11 cellular contexts compared by ENCODE assay signal in the genomic region with DNA sequence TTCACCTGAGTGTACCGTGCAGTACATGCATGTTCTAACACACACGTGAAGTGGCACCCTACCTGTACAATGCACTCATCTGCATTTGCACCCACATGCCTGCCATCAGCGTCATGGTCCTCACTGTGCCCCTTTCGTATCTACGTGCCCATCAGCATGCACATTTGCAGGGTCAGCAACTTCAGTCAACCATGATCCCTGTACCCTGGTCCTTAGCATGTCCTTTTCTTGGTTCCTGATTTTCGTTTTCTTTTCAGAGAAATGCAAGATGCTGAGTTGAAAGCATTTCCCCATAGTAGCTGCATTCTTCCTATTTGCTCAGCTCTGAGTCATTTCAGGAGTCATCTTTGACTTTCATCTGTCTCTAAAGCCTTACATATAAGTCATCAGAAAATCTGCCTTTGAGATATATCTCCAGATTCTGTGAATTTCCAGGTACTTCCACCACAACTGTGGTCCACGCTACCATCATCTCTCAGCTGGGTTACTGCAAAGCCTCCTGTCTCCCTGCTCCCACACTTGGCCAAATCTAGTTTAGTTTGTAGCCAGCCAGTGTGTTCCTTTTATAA. TPM values are rescaled to one million over a fixed set of nuclear protein-coding genes. Genes with fewer than 3 reads are reported as not detected.
DNase-seq lines count a peak whose midpoint lies in the region; ATAC-seq and TF ChIP-seq lines count a peak whose summit lies in the region.
"Had no signal": no experiment of that assay in that cellular context is flagged by ENCODE, and none has a peak within 500 bp of the region (broad histone marks: within the 10 kb centered on the region; RNA-seq: fewer than 3 reads in every experiment).

No MANE protein-coding gene starts in this region.

- H3K14ac ChIP-seq in mesenchymal stem cell (ENCODE audit: low read length in 2 of 2): no peak overlapping the region

- no peak overlapping the region for H2AFZ ChIP-seq in mesenchymal stem cell (ENCODE audit: low read depth, low read length)

- in situ Hi-C loops in KBM-7 (cut with MboI; ENCODE audit: low pct_unique_long_range_greater_than_20kb, low sequenced_read_pairs): no loop called here

- TF ChIP-seq CTCF in RWPE1 (conservative IDR thresholded peaks at IDR 0.05; ENCODE audit: low read depth): no peak

- H3K4ac ChIP-seq in mesenchymal stem cell (ENCODE audit: low read depth in 1 of 2, low read length in 2 of 2): no peak overlapping the region

- 90% methylated on average over 7 of the region's 7 CpGs for WGBS in mesenchymal stem cell

- peak overlapping the region in 1 of 2 experiments; percentile 25 for H3K18ac ChIP-seq in mesenchymal stem cell (ENCODE audit: low read depth in 1 of 2, low read length in 2 of 2)

- H3K36me3 ChIP-seq in mesenchymal stem cell (ENCODE audit: control insufficient read depth in 1 of 2, insufficient read depth in 2 of 2, low read depth in 1 of 2, low read length in 2 of 2): no peaks in the 10 kb centered on the region
- H3K36me3 ChIP-seq: thoracic aorta had no signal

- peaks cover 2% of the 10 kb centered on the region for H3K4me1 ChIP-seq in mesenchymal stem cell (ENCODE audit: control insufficient read depth, insufficient read depth, low read depth, low read length)

- H3K79me1 ChIP-seq in mesenchymal stem cell (replicated peaks; ENCODE audit: low read length, poor library complexity, severe bottlenecking): no peaks in the 10 kb centered on the region

- peak; percentile 88 for ATAC-seq in HG02840 (IDR thresholded peaks at IDR 0.05; ENCODE audit: low FRiP score, unreplicated experiment)

- H2BK5ac ChIP-seq in mesenchymal stem cell (ENCODE audit: low read depth, low read length, poor library complexity, severe bottlenecking): no peak overlapping the region

- no peak overlapping the region for H2BK15ac ChIP-seq in mesenchymal stem cell (ENCODE audit: low read depth, poor library complexity, severe bottlenecking)

- DNase-seq in NOMO-1 treated with DMSO at 0.1 percent for 48 hours (lab: John Stamatoyannopoulos, UW; ENCODE audit: unreplicated experiment) (peak; percentile 27), NOMO-1 treated with dmso at 0.1 percent for 144 hours (lab: John Stamatoyannopoulos, UW; ENCODE audit: unreplicated experiment) (no peak), RWPE1 (ENCODE audit: low spot score) (peak; percentile 84), mesenchymal stem cell (peak; percentile 61), KBM-7 (no peak), NCI-H69 (lab: John Stamatoyannopoulos, UW) (no peak), NCI-H187 treated with DMSO at 0.1 percent for 48 hours (lab: John Stamatoyannopoulos, UW) (no peak)

- POLR2A ChIA-PET in RWPE1 (lab: Yijun Ruan, JAX; ENCODE audit: low non-redundant PET): no interaction called here

- H3K23ac ChIP-seq in mesenchymal stem cell (ENCODE audit: low read length in 2 of 2): no peak overlapping the region

- H2AK5ac ChIP-seq in mesenchymal stem cell (ENCODE audit: low read length, severe bottlenecking): no peak overlapping the region

- no peak overlapping the region for H2BK12ac ChIP-seq in mesenchymal stem cell (ENCODE audit: low read length in 2 of 2)

- H2BK120ac ChIP-seq in mesenchymal stem cell (ENCODE audit: low read depth, low read length): no peak overlapping the region

- H3K27ac ChIP-seq in RWPE1: peak overlapping the region; percentile 62
- no peak overlapping the region for H3K27ac ChIP-seq in mesenchymal stem cell (ENCODE audit: low read length, poor library complexity, severe bottlenecking)
- H3K27ac ChIP-seq: 22Rv1, SK-N-MC, thoracic aorta had no signal

- peak overlapping the region; percentile 9 for H3K9ac ChIP-seq in mesenchymal stem cell (ENCODE audit: low read length)

- no peaks in the 10 kb centered on the region for H3K9me3 ChIP-seq in mesenchymal stem cell (ENCODE audit: control insufficient read depth, low read length)
- H3K9me3 ChIP-seq: thoracic aorta had no signal

- no peak overlapping the region for H3K4me2 ChIP-seq in mesenchymal stem cell (ENCODE audit: low read length, poor library complexity, severe bottlenecking)

- H3K4me3 ChIP-seq in mesenchymal stem cell (ENCODE audit: insufficient read depth in 1 of 2, low read depth in 1 of 2, low read length in 2 of 2): peak overlapping the region in 1 of 2 experiments; percentile 39
- H3K4me3 ChIP-seq: SK-N-MC, thoracic aorta had no signal

- no peak overlapping the region for H4K8ac ChIP-seq in mesenchymal stem cell (ENCODE audit: low read length)

- CTCF ChIA-PET in RWPE1 (lab: Yijun Ruan, JAX): no interaction called here

- H3K27me3 ChIP-seq in mesenchymal stem cell (ENCODE audit: control insufficient read depth in 1 of 2, insufficient read depth in 1 of 2, low read length in 2 of 2): no peaks in the 10 kb centered on the region

- H4K91ac ChIP-seq in mesenchymal stem cell (ENCODE audit: low read length): peak overlapping the region; percentile 71

RNA-seq across cellular contexts. Expression of a gene that starts 14.7 kb away (rescaled TPM):
- polyA plus RNA-seq in mesenchymal stem cell (2013, experiment 1 of 2): 23.4 TPM
- polyA plus RNA-seq in mesenchymal stem cell (2013, experiment 2 of 2): 23.8 TPM

Comparison
In these comparisons a context has a peak if more than half of its experiments do, and no peak if none do; other contexts are left out.
1. DNase-seq: peak in NOMO-1 treated with DMSO at 0.1 percent for 48 hours (single experiment), RWPE1 (single experiment) and mesenchymal stem cell (single experiment); none in NOMO-1 treated with dmso at 0.1 percent for 144 hours (single experiment), KBM-7 (single experiment), NCI-H69 (single experiment) and NCI-H187 treated with DMSO at 0.1 percent for 48 hours (single experiment).